ENCODE assay signal across 10 cellular contexts in genomic region chr10:124717358-124717757, GRCh38. TPM values are rescaled to one million over a fixed set of nuclear protein-coding genes. Genes with fewer than 3 reads are reported as not detected.
A peak's percentile ranks its signal among the peaks of the same experiment; 100 is the strongest.
DNase-seq lines count a peak whose midpoint lies in the region; ATAC-seq and TF ChIP-seq lines count a peak whose summit lies in the region.
"Had no signal": no experiment of that assay in that cellular context is flagged by ENCODE, and none has a peak within 500 bp of the region (broad histone marks: within the 10 kb centered on the region; RNA-seq: fewer than 3 reads in every experiment).

No MANE protein-coding gene starts in this region.

- H3K27ac ChIP-seq in right cardiac atrium (ENCODE audit: low read length) (peak overlapping the region; percentile 63), stomach (peak overlapping the region in 3 of 5 donors; percentile 77 to 87 (median 79))

- peaks cover 91% of the 10 kb centered on the region for H3K4me1 Mint-ChIP-seq in activated CD8-positive, alpha-beta memory T cell treated with anti-CD3 and anti-CD28 coated beads, Interleukin-2, amount 10 ng/mL, durations not matched to agents 7 days and 5 days
- H3K4me1 Mint-ChIP-seq in activated B cell treated with CpG ODN at 0.5 μM for 24 hours = peaks cover 98% of the 10 kb centered on the region

- H3K4me1 ChIP-seq in right cardiac atrium (ENCODE audit: control insufficient read depth, insufficient read depth, low read length) = peaks cover 47% of the 10 kb centered on the region
- H3K4me1 ChIP-seq in stomach = peaks cover 31 to 96% (median 81%) of the 10 kb centered on the region in 4 donors

- no peak for TF ChIP-seq EP300 in stomach (IDR thresholded peaks at IDR 0.05)

- POLR2A ChIA-PET in activated B cell treated with CpG ODN at 0.5 μM for 24 hours (lab: Charles Lee) = interaction anchor here (0.8 to 14.1 kb wide), 24 partner anchors 11 to 182 kb away, joined by 3 to 312 read pairs (median 22); partner anchors contain the start of gene ABRAXAS2

- H3K27me3 ChIP-seq in right cardiac atrium (ENCODE audit: control insufficient read depth, insufficient read depth) (no peaks in the 10 kb centered on the region), stomach (no peaks in the 10 kb centered on the region)

- H3K4me3 ChIP-seq in right cardiac atrium (ENCODE audit: low read length) (no peak overlapping the region), stomach (no peak overlapping the region)

- peak overlapping the region; percentile 91 for H3K27ac Mint-ChIP-seq in activated CD8-positive, alpha-beta memory T cell treated with anti-CD3 and anti-CD28 coated beads, Interleukin-2, amount 10 ng/mL, durations not matched to agents 7 days and 5 days
- H3K27ac Mint-ChIP-seq in activated B cell treated with CpG ODN at 0.5 μM for 24 hours = peak overlapping the region; percentile 93
- H3K27ac Mint-ChIP-seq: type B pancreatic cell had no signal

- no peak for DNase-seq in activated CD8-positive, alpha-beta memory T cell treated with anti-CD3 and anti-CD28 coated beads, Interleukin-2, amount 10 ng/mL, durations not matched to agents 7 days and 5 days
- no peak for DNase-seq in activated CD8-positive, alpha-beta memory T cell treated with anti-CD3 and anti-CD28 coated beads, Interleukin-2, amount 50 U/mL, for 4 hours
- DNase-seq in activated B cell treated with CpG ODN at 0.5 μM for 24 hours (no peak), right cardiac atrium (peak in 1 of 3 donors; percentile 19), stomach (no peak), A172 (ENCODE audit: low spot score) (no peak), G401 (ENCODE audit: low spot score) (no peak)
- DNase-seq: DMS53 had no signal

- no peaks in the 10 kb centered on the region for H3K36me3 ChIP-seq in stomach

- CTCF ChIA-PET in activated CD8-positive, alpha-beta memory T cell treated with anti-CD3 and anti-CD28 coated beads, Interleukin-2, amount 10 ng/mL, durations not matched to agents 7 days and 5 days (lab: Charles Lee) = interaction anchor here (2.7 to 9.0 kb wide), 8 partner anchors 11 to 68 kb away, joined by 14 to 106 read pairs (median 53); no protein-coding TSS in a partner anchor
- CTCF ChIA-PET in activated B cell treated with CpG ODN at 0.5 μM for 24 hours (lab: Charles Lee) = interaction anchor here (0.7 to 8.8 kb wide), 16 partner anchors 8 to 187 kb away, joined by 3 to 178 read pairs (median 16); no protein-coding TSS in a partner anchor

- H3K4me3 Mint-ChIP-seq in activated CD8-positive, alpha-beta memory T cell treated with anti-CD3 and anti-CD28 coated beads, Interleukin-2, amount 10 ng/mL, durations not matched to agents 7 days and 5 days = no peak overlapping the region
- peak overlapping the region; percentile 69 for H3K4me3 Mint-ChIP-seq in activated B cell treated with CpG ODN at 0.5 μM for 24 hours
- H3K4me3 Mint-ChIP-seq: type B pancreatic cell had no signal

- peaks cover 24% of the 10 kb centered on the region for H3K36me3 Mint-ChIP-seq in activated CD8-positive, alpha-beta memory T cell treated with anti-CD3 and anti-CD28 coated beads, Interleukin-2, amount 10 ng/mL, durations not matched to agents 7 days and 5 days
- peaks cover 32% of the 10 kb centered on the region for H3K36me3 Mint-ChIP-seq in activated B cell treated with CpG ODN at 0.5 μM for 24 hours (ENCODE audit: low read depth)
- H3K36me3 Mint-ChIP-seq: type B pancreatic cell had no signal

- no peak for ATAC-seq in activated CD8-positive, alpha-beta memory T cell treated with anti-CD3 and anti-CD28 coated beads, Interleukin-2, amount 10 ng/mL, durations not matched to agents 7 days and 5 days
- ATAC-seq in activated B cell treated with CpG ODN at 0.5 μM for 24 hours (ENCODE audit: low read depth) = no peak
- ATAC-seq in right cardiac atrium = no peak
- no peak for ATAC-seq in GM21447 (IDR thresholded peaks at IDR 0.05; ENCODE audit: unreplicated experiment)

- no peaks in the 10 kb centered on the region for H3K9me3 Mint-ChIP-seq in activated CD8-positive, alpha-beta memory T cell treated with anti-CD3 and anti-CD28 coated beads, Interleukin-2, amount 10 ng/mL, durations not matched to agents 7 days and 5 days (ENCODE audit: low read depth)
- no peaks in the 10 kb centered on the region for H3K9me3 Mint-ChIP-seq in activated B cell treated with CpG ODN at 0.5 μM for 24 hours
- H3K9me3 Mint-ChIP-seq: type B pancreatic cell had no signal

- 93% methylated on average over 5 of the region's 5 CpGs for WGBS in right cardiac atrium
- 92 to 99% (median 98%) methylated on average over 4 to 5 of the region's 5 CpGs for WGBS in stomach, 5 donors

- H3K9me3 ChIP-seq in right cardiac atrium (ENCODE audit: control insufficient read depth, low read length) (no peaks in the 10 kb centered on the region), stomach (no peaks in the 10 kb centered on the region)

- in situ Hi-C loops in G401 (cut with HindIII; ENCODE audit: low sequenced_read_pairs) = no loop called here

- no peak for TF ChIP-seq CTCF in activated B cell treated with CpG ODN at 0.5 μM for 24 hours (IDR thresholded peaks at IDR 0.05)
- TF ChIP-seq CTCF in stomach (IDR thresholded peaks at IDR 0.05) = no peak

- intact Hi-C loops in activated B cell treated with CpG ODN at 0.5 μM for 24 hours (cut with micrococcal nuclease) = loop anchor here (10.0 kb wide), 1 partner anchor 1327 kb away; no protein-coding TSS in a partner anchor
- intact Hi-C loops in right cardiac atrium (cut with DNase I) = no loop called here
- intact Hi-C loops in stomach (cut with DNase I; ENCODE audit: low total_unique reads) = no loop called here

- no peaks in the 10 kb centered on the region for H3K27me3 Mint-ChIP-seq in activated CD8-positive, alpha-beta memory T cell treated with anti-CD3 and anti-CD28 coated beads, Interleukin-2, amount 10 ng/mL, durations not matched to agents 7 days and 5 days
- H3K27me3 Mint-ChIP-seq in activated B cell treated with CpG ODN at 0.5 μM for 24 hours = no peaks in the 10 kb centered on the region
- H3K27me3 Mint-ChIP-seq: type B pancreatic cell had no signal

- no peak for TF ChIP-seq POLR2A in stomach (IDR thresholded peaks at IDR 0.05)

RNA-seq across cellular contexts. Expression of gene FAM53B, which starts 26.8 kb away (rescaled TPM):
- 10 to 100 TPM; 33.5 to 45.5 TPM for total RNA-seq in activated CD8-positive, alpha-beta memory T cell treated with anti-CD3 and anti-CD28 coated beads, Interleukin-2, amount 10 ng/mL, durations not matched to agents 7 days and 5 days
- 70.9 and 73.9 TPM in 2 replicates for total RNA-seq in activated B cell treated with CpG ODN at 0.5 μM for 24 hours
- 10 to 100 TPM; 34.6 to 58.3 (median 49.8) TPM for total RNA-seq in right cardiac atrium
- polyA plus RNA-seq in right cardiac atrium = 39.5 TPM
- total RNA-seq in stomach = 10 to 100 TPM in 4 of 5 donors, 1 to 10 TPM in 1; 9.4 to 46.9 (median 19.3) TPM
- 1 to 10 TPM; 5.7 to 9.3 (median 8.2) TPM for polyA plus RNA-seq in stomach
- 8.5 and 8.7 TPM in 2 replicates for total RNA-seq in A172 (2014; rRNA removed; shearing (Covaris generic))
- total RNA-seq in G401 (2014; rRNA removed; shearing (Covaris generic)) = 17.0 and 21.4 TPM in 2 replicates
